In genomic region chr2:10448646-10449480, GRCh38 we compare ENCODE assay signal across 8 cellular contexts. TPM values are rescaled to one million over a fixed set of nuclear protein-coding genes. Genes with fewer than 3 reads are reported as not detected.
DNase-seq lines count a peak whose midpoint lies in the region; ATAC-seq, FAIRE-seq and TF ChIP-seq lines count a peak whose summit lies in the region.

No MANE protein-coding gene starts in this region.

- H3K9ac ChIP-seq in iPS-20b (ENCODE audit: low read depth, low read length), result peak overlapping the region; percentile 85

- DNase-seq in GM12891 (ENCODE audit: insufficient read length, low spot score) (peak; percentile 96), NCI-H1105 (lab: John Stamatoyannopoulos, UW) (peak; percentile 94), T follicular helper cell (ENCODE audit: low read depth) (peak; percentile 91), ascending aorta (ENCODE audit: low spot score in 2 of 2) (peak; percentile 63 to 92), spleen (peak; percentile 98), hippocampal formation (lab: John Stamatoyannopoulos, UW) (no peak)

- H3K4me1 ChIP-seq in ascending aorta (peaks cover 7 to 33% of the 10 kb centered on the region in 2 donors), iPS-20b (ENCODE audit: insufficient read depth, low read length) (no peaks in the 10 kb centered on the region; the same call in 1 of the 2 replicates), spleen (peaks cover 21 to 59% (median 52%) of the 10 kb centered on the region in 6 donors)

- H3K36me3 ChIP-seq in ascending aorta (peaks cover 0 to 8% of the 10 kb centered on the region in 2 donors), iPS-20b (ENCODE audit: insufficient read depth, low read depth, low read length) (peaks cover 12% of the 10 kb centered on the region), spleen (peaks cover 0 to 12% (median 10%) of the 10 kb centered on the region in 6 donors)

- WGBS in spleen, 5 donors, result 1 to 2% (median 1%) methylated on average over 19 to 61 of the region's 61 CpGs

- H3K27ac ChIP-seq in ascending aorta (peak overlapping the region; percentile 92 to 96), iPS-20b (ENCODE audit: low read length) (no peak overlapping the region), spleen (peak overlapping the region; percentile 88 to 95 (median 93))

- intact Hi-C loops in ascending aorta (cut with DNase I) (loop anchor here (1.0 to 10.0 kb wide), 7 partner anchors 44 to 958 kb away; partner anchors contain the start of genes CYS1, HPCAL1, PDIA6 and SLC66A3), spleen (cut with DNase I; ENCODE audit: low total_unique reads) (no loop called here)

- peak; percentile 87 for FAIRE-seq in GM12891 (lab: Jason Lieb, UNC)

- H3K27me3 ChIP-seq in ascending aorta, result no peaks in the 10 kb centered on the region
- peaks cover 21% of the 10 kb centered on the region; the same call in 1 of the 2 replicates for H3K27me3 ChIP-seq in iPS-20b (ENCODE audit: insufficient read depth, low read length)
- no peaks in the 10 kb centered on the region for H3K27me3 ChIP-seq in spleen (replicated peaks in 1 of 7)

- TF ChIP-seq POLR2A in GM12891 (IDR thresholded peaks at IDR 0.05; ENCODE audit: low read depth, low read length) (peak; percentile 71), spleen (IDR thresholded peaks at IDR 0.05) (peak in 1 of 3 donors; percentile 40)

- TF ChIP-seq CTCF in ascending aorta (IDR thresholded peaks at IDR 0.05) (peak in 2 of 3 experiments; percentile 18 to 29), spleen (IDR thresholded peaks at IDR 0.05 in 8 of 11, conservative IDR thresholded peaks at IDR 0.05 in 3 of 11) (peak in 4 of 11 experiments; percentile 9 to 20 (median 15))

- H3K4me3 ChIP-seq in ascending aorta, result peak overlapping the region; percentile 70 to 83
- H3K4me3 ChIP-seq in iPS-20b (ENCODE audit: low read length), result peak overlapping the region; percentile 75
- peak overlapping the region; percentile 49 to 74 (median 62) for H3K4me3 ChIP-seq in spleen

- ATAC-seq in HG02642 (IDR thresholded peaks at IDR 0.05; ENCODE audit: poor library complexity, unreplicated experiment), result peak; percentile 66

- H3K9me3 ChIP-seq in ascending aorta (no peaks in the 10 kb centered on the region), iPS-20b (ENCODE audit: insufficient read depth, low read depth, low read length) (no peaks in the 10 kb centered on the region), spleen (no peaks in the 10 kb centered on the region)

TF ChIP-seq in GM12891, 5 proteins besides CTCF, POLR2A, EP300 and RAD21:
- TF ChIP-seq SPI1 (IDR thresholded peaks at IDR 0.05; ENCODE audit: low read depth, low read length), result 0 out of 2 replicates have a peak, but pooled peaks have one; percentile 39
- peak; percentile 66; the same call in 1 of the 2 replicates for TF ChIP-seq POLR2AphosphoS5 (IDR thresholded peaks at IDR 0.05; ENCODE audit: low read depth, low read length)
- peak; percentile 58 for TF ChIP-seq TAF1 (IDR thresholded peaks at IDR 0.05; ENCODE audit: low read depth, low read length)
- no peak for TF ChIP-seq PAX5 (IDR thresholded peaks at IDR 0.05; ENCODE audit: insufficient read depth, low read length, severe bottlenecking)

RNA-seq across cellular contexts. Expression of gene ODC1, which starts 0.7 kb away (rescaled TPM):
- 107 TPM for polyA plus RNA-seq in GM12891 (2012; ENCODE audit: low read depth, missing spikeins)
- total RNA-seq in ascending aorta, result 82.8 TPM
- total RNA-seq in spleen, result 10 to 100 TPM; 28.9 to 84.3 (median 62.8) TPM
- 10 to 100 TPM; 38.0 to 78.1 (median 65.3) TPM for polyA plus RNA-seq in spleen

Comparison
In these comparisons a context has a peak if more than half of its experiments do, and no peak if none do; other contexts are left out.
1. DNase-seq: peak in GM12891 (single experiment), NCI-H1105 (single experiment), T follicular helper cell (single experiment), ascending aorta (2 of 2) and spleen (single experiment); none in hippocampal formation (0 of 2).
2. Peak in every context shown above with its lines, with median percentiles within 50 percentile points of each other: H3K4me3 ChIP-seq.